In genomic region chr17:79255926-79256325, GRCh38 we compare ENCODE assay signal across 20 cellular contexts.
"Had no signal": no experiment of that assay in that cellular context is flagged by ENCODE, and none has a peak within 500 bp of the region (broad histone marks: within the 10 kb centered on the region; RNA-seq: fewer than 3 reads in every experiment).

No MANE protein-coding gene starts in this region.

- H3K9ac ChIP-seq: parathyroid adenoma had no signal

- H3K4me2 ChIP-seq: smooth muscle cell had no signal

- H3K27ac ChIP-seq: lower lobe of right lung, neutrophil, parathyroid adenoma, right lobe of liver, suprapubic skin, transverse colon, upper lobe of right lung, uterus had no signal

- H3K36me3 Mint-ChIP-seq: natural killer cell had no signal

- H3K4me1 ChIP-seq: lower lobe of right lung, parathyroid adenoma, right lobe of liver, suprapubic skin, transverse colon, upper lobe of right lung, uterus had no signal

- H3K27ac Mint-ChIP-seq: natural killer cell; stimulated activated naive CD8-positive, alpha-beta T cell treated with anti-CD3 and anti-CD28 coated beads, Interleukin-15, amount 100 ng/mL, for 72 hours had no signal

- DNase-seq: dorsolateral prefrontal cortex; effector CD4-positive, alpha-beta T cell; head of caudate nucleus; left ventricle myocardium superior; lower lobe of right lung; natural killer cell; right lobe of liver; stimulated activated CD4-positive, alpha-beta T cell treated with anti-CD3 and anti-CD28 coated beads, Interleukin-12 subunit alpha, Interleukin-12 subunit beta, amount 100 ng/mL, for 4 hours; stimulated activated CD4-positive, alpha-beta T cell treated with anti-CD3 and anti-CD28 coated beads, Interleukin-1b, Interleukin-23, amount 100 ng/mL, for 48 hours; stimulated activated CD4-positive, alpha-beta T cell treated with anti-CD3 and anti-CD28 coated beads, Interleukin-4, amount 100 ng/mL, for 1 hour; stimulated activated CD8-positive, alpha-beta memory T cell treated with anti-CD3 and anti-CD28 coated beads, Interleukin-4, amount 100 ng/mL, for 48 hours; stimulated activated naive CD4-positive, alpha-beta T cell; stimulated activated naive CD8-positive, alpha-beta T cell treated with anti-CD3 and anti-CD28 coated beads, Interleukin-15, amount 100 ng/mL, for 72 hours; transverse colon; upper lobe of right lung; uterus had no signal

- H3K9me3 ChIP-seq: lower lobe of right lung, neutrophil, right lobe of liver, suprapubic skin, transverse colon, upper lobe of right lung, uterus had no signal

- H3K4me1 Mint-ChIP-seq: stimulated activated naive CD8-positive, alpha-beta T cell treated with anti-CD3 and anti-CD28 coated beads, Interleukin-15, amount 100 ng/mL, for 72 hours had no signal

- H3K4me3 ChIP-seq: dorsolateral prefrontal cortex, lower lobe of right lung, right lobe of liver, smooth muscle cell, suprapubic skin, transverse colon, upper lobe of right lung, uterus had no signal

- H3K9me3 Mint-ChIP-seq: natural killer cell; stimulated activated naive CD8-positive, alpha-beta T cell treated with anti-CD3 and anti-CD28 coated beads, Interleukin-15, amount 100 ng/mL, for 72 hours had no signal

- H2AFZ ChIP-seq: parathyroid adenoma had no signal

- H3K4me3 Mint-ChIP-seq: natural killer cell; stimulated activated naive CD8-positive, alpha-beta T cell treated with anti-CD3 and anti-CD28 coated beads, Interleukin-15, amount 100 ng/mL, for 72 hours had no signal

- H3K27me3 ChIP-seq: right lobe of liver, uterus had no signal

- ATAC-seq: left ventricle myocardium superior; lower lobe of right lung; natural killer cell; right lobe of liver; stimulated activated naive CD8-positive, alpha-beta T cell treated with anti-CD3 and anti-CD28 coated beads, Interleukin-15, amount 100 ng/mL, for 72 hours; upper lobe of right lung had no signal

- H3K36me3 ChIP-seq: lower lobe of right lung, neutrophil, right lobe of liver, suprapubic skin, transverse colon, upper lobe of right lung, uterus had no signal

- H3K79me2 ChIP-seq: parathyroid adenoma had no signal
